Comparison of ENCODE assay signal across 1 cellular context in the genomic region with DNA sequence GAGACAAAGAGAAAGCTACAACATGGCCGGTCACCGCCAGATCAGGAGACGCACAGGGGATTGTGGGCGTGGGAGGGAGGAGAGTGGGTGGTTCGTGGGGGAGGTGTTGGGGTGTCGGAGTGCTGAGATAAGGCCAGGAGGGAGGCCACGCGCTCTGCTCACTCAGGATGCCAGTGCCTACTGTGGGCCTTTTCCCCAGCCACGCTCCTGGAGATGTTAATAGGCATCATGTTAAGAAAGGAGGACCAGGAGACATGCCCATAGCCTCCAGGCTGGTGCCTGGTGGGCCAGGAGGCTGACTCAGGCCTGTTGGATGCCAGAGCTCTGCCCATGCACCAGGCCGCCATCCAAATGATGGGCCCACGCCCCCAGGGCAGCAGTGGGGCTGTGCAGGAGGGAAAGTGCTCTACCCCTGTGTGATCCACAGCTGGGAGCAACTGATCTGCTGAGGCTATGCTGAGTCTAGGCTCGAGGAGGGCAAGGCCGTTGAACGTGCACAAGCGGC.
TF ChIP-seq lines count a peak whose summit lies in the region.

No MANE protein-coding gene starts in this region.

TF ChIP-seq in A549, 52 proteins besides CTCF, POLR2A, EP300 and RAD21 (continued from another document):
- TF ChIP-seq REST (IDR thresholded peaks at IDR 0.05) (no peak), ZSCAN20 (CRISPR knock-in tag; IDR thresholded peaks at IDR 0.05) (no peak), EHMT2 (IDR thresholded peaks at IDR 0.05; ENCODE audit: low read depth) (no peak), MYC (IDR thresholded peaks at IDR 0.05; ENCODE audit: borderline replicate concordance, low read length) (no peak)
- TF ChIP-seq, protein P1, sequence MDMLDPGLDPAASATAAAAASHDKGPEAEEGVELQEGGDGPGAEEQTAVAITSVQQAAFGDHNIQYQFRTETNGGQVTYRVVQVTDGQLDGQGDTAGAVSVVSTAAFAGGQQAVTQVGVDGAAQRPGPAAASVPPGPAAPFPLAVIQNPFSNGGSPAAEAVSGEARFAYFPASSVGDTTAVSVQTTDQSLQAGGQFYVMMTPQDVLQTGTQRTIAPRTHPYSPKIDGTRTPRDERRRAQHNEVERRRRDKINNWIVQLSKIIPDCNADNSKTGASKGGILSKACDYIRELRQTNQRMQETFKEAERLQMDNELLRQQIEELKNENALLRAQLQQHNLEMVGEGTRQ (IDR thresholded peaks at IDR 0.05): no peak
TF ChIP-seq in A549: peak in this region for 0.
